Comparison of ENCODE assay signal across 8 cellular contexts in the genomic region with DNA sequence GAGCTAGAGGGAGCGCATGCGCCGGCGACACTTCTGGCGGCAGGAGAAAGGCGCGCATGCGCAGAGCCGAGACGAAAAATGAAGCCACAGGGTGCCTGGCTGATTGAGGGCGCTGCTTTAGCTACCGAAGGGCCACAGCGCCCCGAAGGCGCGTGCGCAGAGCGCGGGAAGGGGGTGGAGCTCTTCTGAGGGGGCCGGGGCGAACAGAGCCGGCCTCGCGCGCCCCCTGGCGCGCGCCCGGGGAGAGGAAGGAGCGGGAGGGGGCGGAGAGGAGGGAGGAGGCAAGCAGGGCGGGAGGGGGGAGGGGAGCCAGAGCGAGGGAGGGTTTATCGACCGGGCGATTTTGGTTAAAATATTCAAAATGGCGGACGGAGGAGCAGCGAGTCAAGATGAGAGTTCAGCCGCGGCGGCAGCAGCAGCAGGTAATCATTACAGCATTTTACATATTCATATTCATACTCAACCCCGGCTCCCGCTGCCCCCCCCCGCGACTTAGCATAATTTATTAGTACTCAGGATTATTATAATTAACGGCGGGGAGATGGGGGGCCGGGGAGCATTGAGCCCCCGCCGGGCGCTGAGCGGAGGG. TPM values are rescaled to one million over a fixed set of nuclear protein-coding genes. Genes with fewer than 3 reads are reported as not detected.
DNase-seq lines count a peak whose midpoint lies in the region; ATAC-seq and TF ChIP-seq lines count a peak whose summit lies in the region.

A gene (plus strand): TSS at position 350 of the 589 bp plus-strand sequence. CDS start 12 bp downstream, at position 362.

- H3K9me3 ChIP-seq in gastroesophageal sphincter (no peaks in the 10 kb centered on the region), neutrophil (no peaks in the 10 kb centered on the region)

- peak; percentile 74 for TF ChIP-seq CTCF in HFF-Myc (IDR thresholded peaks at IDR 0.05; ENCODE audit: low read depth, low read length, missing control alignments)
- TF ChIP-seq CTCF in gastroesophageal sphincter (IDR thresholded peaks at IDR 0.05): peak; percentile 44 to 87 (median 57)
- TF ChIP-seq CTCF in neutrophil (IDR thresholded peaks at IDR 0.05): peak; percentile 93

- ATAC-seq in gastroesophageal sphincter: peak; percentile 97

- intact Hi-C loops in activated naive CD4-positive, alpha-beta T cell treated with anti-CD3 and anti-CD28 coated beads for 36 hours (cut with micrococcal nuclease): loop anchor here (1.0 to 5.0 kb wide), 18 partner anchors 12 to 716 kb away; a partner anchor contains a TSS

- H3K27ac ChIP-seq in gastroesophageal sphincter: peak within 1 kb of the TSS; percentile 90 to 96 (median 94)
- H3K27ac ChIP-seq in neutrophil: peak within 1 kb of the TSS; percentile 96
- peak within 1 kb of the TSS; percentile 92 for H3K27ac ChIP-seq in substantia nigra (ENCODE audit: low read depth, low read length, poor library complexity, severe bottlenecking)

- peak within 1 kb of the TSS; percentile 99 for H3K27ac Mint-ChIP-seq in activated naive CD4-positive, alpha-beta T cell treated with anti-CD3 and anti-CD28 coated beads for 36 hours

- 0% methylated on average over 16 to 27 of the region's 53 CpGs for WGBS in gastroesophageal sphincter (ENCODE audit: low coverage in 1 of 2), 2 donors

- H3K4me1 ChIP-seq in gastroesophageal sphincter (peaks cover 5 to 48% (median 10%) of the 10 kb centered on the region in 3 donors), neutrophil (ENCODE audit: control insufficient read depth in 1 of 2, insufficient read depth in 1 of 2, low read depth in 1 of 2, low read length in 1 of 2) (peaks cover 19 to 23% of the 10 kb centered on the region in 2 experiments)

- H3K4me1 Mint-ChIP-seq in activated naive CD4-positive, alpha-beta T cell treated with anti-CD3 and anti-CD28 coated beads for 36 hours (ENCODE audit: low read depth): peaks cover 37% of the 10 kb centered on the region

- H3K4me3 Mint-ChIP-seq in activated naive CD4-positive, alpha-beta T cell treated with anti-CD3 and anti-CD28 coated beads for 36 hours: peak within 1 kb of the TSS; percentile 99

- peak; percentile 98 for DNase-seq in GM04504 (ENCODE audit: low read depth)
- DNase-seq in HFF-Myc (ENCODE audit: extremely low read depth, low read depth): peak; percentile 93
- DNase-seq in MV-4-11 (lab: John Stamatoyannopoulos, UW): peak; percentile 97
- peak; percentile 97 for DNase-seq in SK-N-DZ (ENCODE audit: low spot score)
- peak; percentile 99 for DNase-seq in activated naive CD4-positive, alpha-beta T cell treated with anti-CD3 and anti-CD28 coated beads for 36 hours
- DNase-seq in substantia nigra (lab: John Stamatoyannopoulos, UW): peak; percentile 79 to 99 (median 97)

- peak in 1 of 2 donors; percentile 45 for TF ChIP-seq POLR2A in gastroesophageal sphincter (IDR thresholded peaks at IDR 0.05)

- CTCF ChIA-PET in activated naive CD4-positive, alpha-beta T cell treated with anti-CD3 and anti-CD28 coated beads for 36 hours (lab: Charles Lee): interaction anchor here (0.6 to 3.8 kb wide), 28 partner anchors 10 to 320 kb away, joined by 3 to 18 read pairs (median 4); a partner anchor contains a TSS

- H3K36me3 Mint-ChIP-seq in activated naive CD4-positive, alpha-beta T cell treated with anti-CD3 and anti-CD28 coated beads for 36 hours (ENCODE audit: low read depth): peaks cover 5% of the 10 kb centered on the region

- TF ChIP-seq EP300 in gastroesophageal sphincter (IDR thresholded peaks at IDR 0.05): no peak

- peaks cover 2% of the 10 kb centered on the region for H3K9me3 Mint-ChIP-seq in activated naive CD4-positive, alpha-beta T cell treated with anti-CD3 and anti-CD28 coated beads for 36 hours

- peaks cover 2% of the 10 kb centered on the region for H3K27me3 Mint-ChIP-seq in activated naive CD4-positive, alpha-beta T cell treated with anti-CD3 and anti-CD28 coated beads for 36 hours (ENCODE audit: low read depth)

- no peaks in the 10 kb centered on the region for H3K27me3 ChIP-seq in gastroesophageal sphincter
- no peaks in the 10 kb centered on the region for H3K27me3 ChIP-seq in neutrophil

- H3K4me3 ChIP-seq in HFF-Myc (replicated peaks; ENCODE audit: low read depth, low read length) (peak within 1 kb of the TSS; percentile 89), gastroesophageal sphincter (peak within 1 kb of the TSS; percentile 71 to 72), neutrophil (ENCODE audit: low read depth in 1 of 2, low read length in 1 of 2) (peak within 1 kb of the TSS; percentile 71 to 99)

- H3K36me3 ChIP-seq in gastroesophageal sphincter: no peaks in the 10 kb centered on the region
- no peaks in the 10 kb centered on the region for H3K36me3 ChIP-seq in neutrophil

RNA-seq across cellular contexts. Expression of the gene that starts here (rescaled TPM):
- polyA plus RNA-seq in SK-N-DZ (2014; cell fraction: cytosol; rRNA removed): 9.5 and 11.5 TPM in 2 replicates
- 5.9 and 9.3 TPM in 2 replicates for polyA plus RNA-seq in SK-N-DZ (2014; cell fraction: nucleus; rRNA removed)
- 10 to 100 TPM; 17.6 to 19.4 TPM for total RNA-seq in activated naive CD4-positive, alpha-beta T cell treated with anti-CD3 and anti-CD28 coated beads for 36 hours
- total RNA-seq in gastroesophageal sphincter: 10 to 100 TPM in 2 of 4 donors, 1 to 10 TPM in 2; 8.0 to 15.7 (median 10.2) TPM

Comparison
In these comparisons a context has a peak if more than half of its experiments do, and no peak if none do; other contexts are left out.
1. Peak in every context shown above with its lines: DNase-seq, ATAC-seq, H3K4me3 ChIP-seq and H3K27ac ChIP-seq.